In genomic region chr5:78245126-78245525, GRCh38 we compare ENCODE assay signal across 1 cellular context.
TF ChIP-seq lines count a peak whose summit lies in the region.

No MANE protein-coding gene starts in this region.

TF ChIP-seq in SK-N-SH treated with all-trans-retinoic acid at 6 μM for 48 hours, 23 proteins besides CTCF, POLR2A, EP300 and RAD21 (continued from another document):
- TF ChIP-seq, protein P1, sequence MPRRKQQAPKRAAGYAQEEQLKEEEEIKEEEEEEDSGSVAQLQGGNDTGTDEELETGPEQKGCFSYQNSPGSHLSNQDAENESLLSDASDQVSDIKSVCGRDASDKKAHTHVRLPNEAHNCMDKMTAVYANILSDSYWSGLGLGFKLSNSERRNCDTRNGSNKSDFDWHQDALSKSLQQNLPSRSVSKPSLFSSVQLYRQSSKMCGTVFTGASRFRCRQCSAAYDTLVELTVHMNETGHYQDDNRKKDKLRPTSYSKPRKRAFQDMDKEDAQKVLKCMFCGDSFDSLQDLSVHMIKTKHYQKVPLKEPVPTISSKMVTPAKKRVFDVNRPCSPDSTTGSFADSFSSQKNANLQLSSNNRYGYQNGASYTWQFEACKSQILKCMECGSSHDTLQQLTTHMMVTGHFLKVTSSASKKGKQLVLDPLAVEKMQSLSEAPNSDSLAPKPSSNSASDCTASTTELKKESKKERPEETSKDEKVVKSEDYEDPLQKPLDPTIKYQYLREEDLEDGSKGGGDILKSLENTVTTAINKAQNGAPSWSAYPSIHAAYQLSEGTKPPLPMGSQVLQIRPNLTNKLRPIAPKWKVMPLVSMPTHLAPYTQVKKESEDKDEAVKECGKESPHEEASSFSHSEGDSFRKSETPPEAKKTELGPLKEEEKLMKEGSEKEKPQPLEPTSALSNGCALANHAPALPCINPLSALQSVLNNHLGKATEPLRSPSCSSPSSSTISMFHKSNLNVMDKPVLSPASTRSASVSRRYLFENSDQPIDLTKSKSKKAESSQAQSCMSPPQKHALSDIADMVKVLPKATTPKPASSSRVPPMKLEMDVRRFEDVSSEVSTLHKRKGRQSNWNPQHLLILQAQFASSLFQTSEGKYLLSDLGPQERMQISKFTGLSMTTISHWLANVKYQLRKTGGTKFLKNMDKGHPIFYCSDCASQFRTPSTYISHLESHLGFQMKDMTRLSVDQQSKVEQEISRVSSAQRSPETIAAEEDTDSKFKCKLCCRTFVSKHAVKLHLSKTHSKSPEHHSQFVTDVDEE (CRISPR knock-in tag; IDR thresholded peaks at IDR 0.05) = no peak
- no peak for TF ChIP-seq ZC3H10 (CRISPR knock-in tag; IDR thresholded peaks at IDR 0.05)
- no peak for TF ChIP-seq RARB (CRISPR knock-in tag; IDR thresholded peaks at IDR 0.05)
- no peak for TF ChIP-seq ZNF565 (CRISPR knock-in tag; conservative IDR thresholded peaks at IDR 0.05; ENCODE audit: low read depth)
- TF ChIP-seq ESRRG (CRISPR knock-in tag; IDR thresholded peaks at IDR 0.05) = no peak
- TF ChIP-seq ZFP3 (CRISPR knock-in tag; IDR thresholded peaks at IDR 0.05) = no peak
- TF ChIP-seq TCF4 (CRISPR knock-in tag; IDR thresholded peaks at IDR 0.05; ENCODE audit: borderline replicate concordance) = no peak
- TF ChIP-seq, protein P2, sequence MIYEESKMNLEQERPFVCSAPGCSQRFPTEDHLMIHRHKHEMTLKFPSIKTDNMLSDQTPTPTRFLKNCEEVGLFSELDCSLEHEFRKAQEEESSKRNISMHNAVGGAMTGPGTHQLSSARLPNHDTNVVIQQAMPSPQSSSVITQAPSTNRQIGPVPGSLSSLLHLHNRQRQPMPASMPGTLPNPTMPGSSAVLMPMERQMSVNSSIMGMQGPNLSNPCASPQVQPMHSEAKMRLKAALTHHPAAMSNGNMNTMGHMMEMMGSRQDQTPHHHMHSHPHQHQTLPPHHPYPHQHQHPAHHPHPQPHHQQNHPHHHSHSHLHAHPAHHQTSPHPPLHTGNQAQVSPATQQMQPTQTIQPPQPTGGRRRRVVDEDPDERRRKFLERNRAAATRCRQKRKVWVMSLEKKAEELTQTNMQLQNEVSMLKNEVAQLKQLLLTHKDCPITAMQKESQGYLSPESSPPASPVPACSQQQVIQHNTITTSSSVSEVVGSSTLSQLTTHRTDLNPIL (CRISPR knock-in tag; IDR thresholded peaks at IDR 0.05; ENCODE audit: low read depth) = no peak
- TF ChIP-seq TOX (CRISPR knock-in tag; IDR thresholded peaks at IDR 0.05; ENCODE audit: borderline replicate concordance) = no peak
- no peak for TF ChIP-seq ARNTL (CRISPR knock-in tag; IDR thresholded peaks at IDR 0.05; ENCODE audit: borderline replicate concordance, low read depth)
- TF ChIP-seq BACH2 (CRISPR knock-in tag; IDR thresholded peaks at IDR 0.05; ENCODE audit: borderline replicate concordance) = no peak
- TF ChIP-seq GLIS3 (CRISPR knock-in tag; IDR thresholded peaks at IDR 0.05) = no peak
- TF ChIP-seq OSR1 (CRISPR knock-in tag; IDR thresholded peaks at IDR 0.05) = no peak
